In the genomic region with DNA sequence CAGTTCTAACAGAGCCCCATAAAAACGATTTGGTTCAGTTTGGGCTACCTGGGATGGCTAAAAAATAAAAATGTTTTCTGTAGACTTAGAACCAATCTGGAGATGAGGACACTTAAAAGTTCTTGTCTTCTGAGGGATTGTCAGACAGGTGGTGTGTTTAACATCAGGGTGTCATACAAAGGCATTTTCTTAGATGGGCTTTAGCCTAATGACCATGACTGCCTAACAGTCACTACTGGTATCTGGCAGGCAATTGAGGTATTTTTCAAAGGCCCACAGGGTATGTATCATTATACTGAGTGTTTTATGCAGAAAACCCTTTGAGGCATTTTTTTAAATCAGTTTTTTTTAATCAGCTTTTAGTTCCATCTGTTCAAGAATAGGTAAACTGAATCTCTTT, we compare ENCODE assay signal across 8 cellular contexts.
"Had no signal": no experiment of that assay in that cellular context is flagged by ENCODE, and none has a peak within 500 bp of the region (broad histone marks: within the 10 kb centered on the region; RNA-seq: fewer than 3 reads in every experiment).

No MANE protein-coding gene starts in this region.

- ATAC-seq: K562 had no signal

- FAIRE-seq: HTR-8/SVneo, K562 had no signal

- DNase-seq: GM23248, GOT3, H9, HCEC 1CT, IMR-90, KG1 had no signal
